Comparison of ENCODE assay signal across 8 cellular contexts in the genomic region with DNA sequence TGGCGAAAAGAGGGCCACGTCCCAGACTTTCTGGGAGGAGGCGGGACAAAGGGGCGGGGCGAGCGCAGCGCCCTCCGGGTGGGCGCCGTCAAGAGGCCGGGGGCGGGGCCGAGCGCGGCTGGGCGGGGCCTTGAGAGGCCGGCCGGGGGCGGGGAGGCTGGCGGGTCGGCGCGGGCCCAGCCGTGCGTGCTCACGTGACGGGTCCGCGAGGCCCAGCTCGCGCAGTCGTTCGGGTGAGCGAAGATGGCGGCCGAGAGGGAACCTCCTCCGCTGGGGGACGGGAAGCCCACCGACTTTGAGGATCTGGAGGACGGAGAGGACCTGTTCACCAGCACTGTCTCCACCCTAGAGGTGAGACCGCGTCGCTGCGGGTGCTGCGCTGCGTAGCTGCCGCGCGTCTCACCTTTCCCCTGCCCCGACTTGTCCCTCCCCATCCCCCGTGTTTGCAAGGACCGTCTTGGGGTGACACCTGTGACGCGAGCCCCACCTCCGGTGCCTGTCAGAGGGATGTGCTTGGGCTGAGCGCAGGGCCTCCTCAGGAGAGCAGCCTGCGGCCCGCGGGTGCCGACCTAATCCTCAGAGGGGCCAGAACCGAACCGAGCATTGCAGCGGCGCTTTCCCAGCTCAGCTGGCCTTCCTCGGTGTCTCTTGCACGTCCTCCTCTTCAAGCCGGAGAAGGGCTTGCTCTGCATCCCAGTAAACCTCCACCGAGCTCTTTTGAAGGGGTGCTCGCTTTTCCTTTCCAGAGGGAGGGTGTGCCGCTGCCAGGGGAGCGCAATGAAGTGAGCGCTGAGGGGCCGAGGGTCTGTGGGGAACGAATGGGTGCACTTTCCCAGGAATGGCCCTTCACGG. TPM values are rescaled to one million over a fixed set of nuclear protein-coding genes. Genes with fewer than 3 reads are reported as not detected.
DNase-seq lines count a peak whose midpoint lies in the region; ATAC-seq and TF ChIP-seq lines count a peak whose summit lies in the region.

SNX2 (plus strand) TSS at position 220 of the 852 bp plus-strand sequence; CDS start at position 244, 24 bp downstream.

- peak within 1 kb of the TSS; percentile 80 for H3K27ac ChIP-seq in fibroblast of lung (ENCODE audit: insufficient read depth, low read length)
- peak within 1 kb of the TSS; percentile 86 for H3K27ac ChIP-seq in naive thymus-derived CD4-positive, alpha-beta T cell (ENCODE audit: low read depth, low read length)

- H3K9me3 Mint-ChIP-seq in IgD-negative memory B cell = no peaks in the 10 kb centered on the region
- H3K9me3 Mint-ChIP-seq in naive thymus-derived CD4-positive, alpha-beta T cell = no peaks in the 10 kb centered on the region
- no peaks in the 10 kb centered on the region for H3K9me3 Mint-ChIP-seq in stimulated activated naive B cell treated with anti-CD40 and anti-IgM and Interleukin-4, amounts not matched to agents 10 μg/mL and 1 μg/mL and 100 μg/mL, for 72 hours

- H3K79me2 ChIP-seq in fibroblast of lung (ENCODE audit: control insufficient read depth, insufficient read depth, low read length) = peaks cover 42% of the 10 kb centered on the region

- peak within 1 kb of the TSS; percentile 97 to 100 (median 100) for H3K27ac Mint-ChIP-seq in IgD-negative memory B cell
- peak within 1 kb of the TSS; percentile 84 to 97 (median 94) for H3K27ac Mint-ChIP-seq in naive thymus-derived CD4-positive, alpha-beta T cell
- H3K27ac Mint-ChIP-seq in stimulated activated naive B cell treated with anti-CD40 and anti-IgM and Interleukin-4, amounts not matched to agents 10 μg/mL and 1 μg/mL and 100 μg/mL, for 72 hours = peak within 1 kb of the TSS; percentile 99

- POLR2A ChIA-PET in naive thymus-derived CD4-positive, alpha-beta T cell (lab: Charles Lee) = interaction anchor here (0.6 to 2.8 kb wide), 7 partner anchors 12 to 753 kb away, joined by 3 to 10 read pairs (median 4); partner anchors contain the start of genes CEP120, CSNK1G3 and SNX24

- ATAC-seq in GM21529 (IDR thresholded peaks at IDR 0.05; ENCODE audit: unreplicated experiment) = peak; percentile 85
- ATAC-seq in naive thymus-derived CD4-positive, alpha-beta T cell = peak; percentile 95
- ATAC-seq in stimulated activated naive B cell treated with anti-CD40 and anti-IgM and Interleukin-4, amounts not matched to agents 10 μg/mL and 1 μg/mL and 100 μg/mL, for 72 hours (replicated peaks) = peak; percentile 88 to 92

- TF ChIP-seq CTCF in fibroblast of lung (conservative IDR thresholded peaks at IDR 0.05 in 1 of 2, IDR thresholded peaks at IDR 0.05 in 1 of 2; ENCODE audit: low read depth in 1 of 2, low read length in 2 of 2) = no peak

- intact Hi-C loops in naive thymus-derived CD4-positive, alpha-beta T cell (cut with micrococcal nuclease) = loop anchor here (1.0 to 5.0 kb wide), 11 partner anchors 8 to 813 kb away; partner anchors contain the start of genes CEP120 (in 2 of the 2), CSNK1G3 (in 2 of the 2), SNX24 (in 2 of the 2) and SRFBP1 (in 1 of the 2)

- H3K4me1 ChIP-seq in fibroblast of lung (ENCODE audit: control insufficient read depth, extremely low read depth, insufficient read depth, low read length) = peaks cover 2% of the 10 kb centered on the region
- peaks cover 22 to 23% of the 10 kb centered on the region in 2 donors for H3K4me1 ChIP-seq in naive thymus-derived CD4-positive, alpha-beta T cell (ENCODE audit: control insufficient read depth in 2 of 2, insufficient read depth in 2 of 2, low read length in 2 of 2)

- H3K4me1 Mint-ChIP-seq in IgD-negative memory B cell = peaks cover 25 to 31% (median 29%) of the 10 kb centered on the region in 3 donors
- peaks cover 27 to 58% (median 49%) of the 10 kb centered on the region in 7 donors for H3K4me1 Mint-ChIP-seq in naive thymus-derived CD4-positive, alpha-beta T cell
- H3K4me1 Mint-ChIP-seq in stimulated activated naive B cell treated with anti-CD40 and anti-IgM and Interleukin-4, amounts not matched to agents 10 μg/mL and 1 μg/mL and 100 μg/mL, for 72 hours = peaks cover 17 to 30% of the 10 kb centered on the region in 2 donors

- H3K36me3 Mint-ChIP-seq in IgD-negative memory B cell = peaks cover 11% of the 10 kb centered on the region
- H3K36me3 Mint-ChIP-seq in naive thymus-derived CD4-positive, alpha-beta T cell = peaks cover 0 to 10% (median 2%) of the 10 kb centered on the region in 5 donors
- H3K36me3 Mint-ChIP-seq in stimulated activated naive B cell treated with anti-CD40 and anti-IgM and Interleukin-4, amounts not matched to agents 10 μg/mL and 1 μg/mL and 100 μg/mL, for 72 hours = peaks cover 5 to 10% of the 10 kb centered on the region in 2 donors

- CTCF ChIA-PET in naive thymus-derived CD4-positive, alpha-beta T cell (lab: Charles Lee) = interaction anchor here (0.6 kb wide), 1 partner anchor 41 kb away, joined by 3 read pairs; no protein-coding TSS in a partner anchor

- peak within 1 kb of the TSS; percentile 83 for H3K4me2 ChIP-seq in fibroblast of lung (ENCODE audit: extremely low read depth, insufficient read depth, low read length)

- H3K4me3 ChIP-seq in fibroblast of lung (replicated peaks in 1 of 4; ENCODE audit: control extremely low read depth in 1 of 4, insufficient read depth in 1 of 4, low read depth in 3 of 4, low read length in 4 of 4) = peak within 1 kb of the TSS; percentile 92 to 97 (median 96)
- peak within 1 kb of the TSS; percentile 79 for H3K4me3 ChIP-seq in naive thymus-derived CD4-positive, alpha-beta T cell (ENCODE audit: low read length)

- H3K36me3 ChIP-seq in fibroblast of lung (ENCODE audit: control insufficient read depth, insufficient read depth, low read length) = no peaks in the 10 kb centered on the region
- H3K36me3 ChIP-seq in naive thymus-derived CD4-positive, alpha-beta T cell (ENCODE audit: control insufficient read depth in 2 of 3, insufficient read depth in 3 of 3, low read length in 3 of 3) = no peaks in the 10 kb centered on the region

- peak within 1 kb of the TSS; percentile 96 to 99 (median 97) for H3K4me3 Mint-ChIP-seq in IgD-negative memory B cell
- peak within 1 kb of the TSS; percentile 90 to 98 (median 95) for H3K4me3 Mint-ChIP-seq in naive thymus-derived CD4-positive, alpha-beta T cell
- H3K4me3 Mint-ChIP-seq in stimulated activated naive B cell treated with anti-CD40 and anti-IgM and Interleukin-4, amounts not matched to agents 10 μg/mL and 1 μg/mL and 100 μg/mL, for 72 hours = peak within 1 kb of the TSS; percentile 96 to 97

- no peaks in the 10 kb centered on the region for H4K20me1 ChIP-seq in fibroblast of lung (ENCODE audit: control insufficient read depth, extremely low read depth, insufficient read depth, low read length)

- H3K27me3 Mint-ChIP-seq in IgD-negative memory B cell = peaks cover 2% of the 10 kb centered on the region
- H3K27me3 Mint-ChIP-seq in naive thymus-derived CD4-positive, alpha-beta T cell = peaks cover 0 to 16% (median 0%) of the 10 kb centered on the region in 5 donors
- no peaks in the 10 kb centered on the region for H3K27me3 Mint-ChIP-seq in stimulated activated naive B cell treated with anti-CD40 and anti-IgM and Interleukin-4, amounts not matched to agents 10 μg/mL and 1 μg/mL and 100 μg/mL, for 72 hours

- no peaks in the 10 kb centered on the region for H3K9me3 ChIP-seq in fibroblast of lung (ENCODE audit: control insufficient read depth, insufficient read depth, low read depth, low read length)
- no peaks in the 10 kb centered on the region for H3K9me3 ChIP-seq in naive thymus-derived CD4-positive, alpha-beta T cell (ENCODE audit: control insufficient read depth in 2 of 3, low read length in 3 of 3)

- peak within 1 kb of the TSS; percentile 100 for H2AFZ ChIP-seq in fibroblast of lung (ENCODE audit: low read length)

- peak within 1 kb of the TSS; percentile 87 for H3K9ac ChIP-seq in fibroblast of lung (ENCODE audit: insufficient read depth, low read length)

- H3K27me3 ChIP-seq in fibroblast of lung (ENCODE audit: control insufficient read depth, insufficient read depth, low read length) = no peaks in the 10 kb centered on the region
- no peaks in the 10 kb centered on the region for H3K27me3 ChIP-seq in naive thymus-derived CD4-positive, alpha-beta T cell (ENCODE audit: control insufficient read depth in 2 of 2, insufficient read depth in 2 of 2, low read length in 2 of 2)

- DNase-seq in DMS79 (lab: John Stamatoyannopoulos, UW) (peak; percentile 4), RPMI8226 (peak; percentile 90), fibroblast of lung (ENCODE audit: low read depth in 2 of 2) (peak; percentile 80 to 85)
- DNase-seq in activated T-helper 1 cell treated with anti-CD3 and anti-CD28 coated beads, Interleukin-2, amount 50 U/mL, for 16 hours (ENCODE audit: low read depth in 1 of 2, low spot score in 1 of 2) = peak; percentile 71 to 81
- DNase-seq in naive thymus-derived CD4-positive, alpha-beta T cell = peak; percentile 82 to 89 (median 87)
- peak; percentile 83 for DNase-seq in stimulated activated naive B cell treated with anti-CD40 and anti-IgM and Interleukin-4, amounts not matched to agents 10 μg/mL and 1 μg/mL and 100 μg/mL, for 72 hours

RNA-seq across cellular contexts. Expression of gene SNX2, which starts in this region (rescaled TPM):
- polyA plus RNA-seq in IgD-negative memory B cell = 379 TPM
- 123 and 131 TPM in 2 replicates for total RNA-seq in fibroblast of lung
- polyA plus RNA-seq in fibroblast of lung = 73.5 and 75.1 TPM in 2 replicates
- polyA plus RNA-seq in fibroblast of lung (2012) = 71.0 and 79.1 TPM in 2 replicates
- 27.4 and 29.8 TPM in 2 replicates for polyA minus RNA-seq in fibroblast of lung (ENCODE audit: low replicate concordance)
- 10 to 100 TPM; 35.7 to 79.7 (median 49.5) TPM for total RNA-seq in naive thymus-derived CD4-positive, alpha-beta T cell
- 10 to 100 TPM; 74.6 to 98.6 TPM for polyA plus RNA-seq in naive thymus-derived CD4-positive, alpha-beta T cell

Comparison
In these comparisons a context has a peak if more than half of its experiments do, and no peak if none do; other contexts are left out.
1. Peak in every context shown above with its lines: DNase-seq, ATAC-seq, H3K4me3 ChIP-seq and H3K27ac ChIP-seq.
2. DNase-seq: peak in every context shown above with its lines; median percentile 90 in RPMI8226; 87 in naive thymus-derived CD4-positive, alpha-beta T cell; 83 in stimulated activated naive B cell treated with anti-CD40 and anti-IgM and Interleukin-4, amounts not matched to agents 10 μg/mL and 1 μg/mL and 100 μg/mL, for 72 hours; 82 in fibroblast of lung; 76 in activated T-helper 1 cell treated with anti-CD3 and anti-CD28 coated beads, Interleukin-2, amount 50 U/mL, for 16 hours; 4 in DMS79.